ENCODE assay signal across 1 cellular context in genomic region chr11:128165572-128165971, GRCh38.
TF ChIP-seq lines count a peak whose summit lies in the region.

No MANE protein-coding gene starts in this region.

TF ChIP-seq in GM23338, 12 proteins besides CTCF, POLR2A, EP300 and RAD21 (continued from another document):
- TF ChIP-seq, protein P1, sequence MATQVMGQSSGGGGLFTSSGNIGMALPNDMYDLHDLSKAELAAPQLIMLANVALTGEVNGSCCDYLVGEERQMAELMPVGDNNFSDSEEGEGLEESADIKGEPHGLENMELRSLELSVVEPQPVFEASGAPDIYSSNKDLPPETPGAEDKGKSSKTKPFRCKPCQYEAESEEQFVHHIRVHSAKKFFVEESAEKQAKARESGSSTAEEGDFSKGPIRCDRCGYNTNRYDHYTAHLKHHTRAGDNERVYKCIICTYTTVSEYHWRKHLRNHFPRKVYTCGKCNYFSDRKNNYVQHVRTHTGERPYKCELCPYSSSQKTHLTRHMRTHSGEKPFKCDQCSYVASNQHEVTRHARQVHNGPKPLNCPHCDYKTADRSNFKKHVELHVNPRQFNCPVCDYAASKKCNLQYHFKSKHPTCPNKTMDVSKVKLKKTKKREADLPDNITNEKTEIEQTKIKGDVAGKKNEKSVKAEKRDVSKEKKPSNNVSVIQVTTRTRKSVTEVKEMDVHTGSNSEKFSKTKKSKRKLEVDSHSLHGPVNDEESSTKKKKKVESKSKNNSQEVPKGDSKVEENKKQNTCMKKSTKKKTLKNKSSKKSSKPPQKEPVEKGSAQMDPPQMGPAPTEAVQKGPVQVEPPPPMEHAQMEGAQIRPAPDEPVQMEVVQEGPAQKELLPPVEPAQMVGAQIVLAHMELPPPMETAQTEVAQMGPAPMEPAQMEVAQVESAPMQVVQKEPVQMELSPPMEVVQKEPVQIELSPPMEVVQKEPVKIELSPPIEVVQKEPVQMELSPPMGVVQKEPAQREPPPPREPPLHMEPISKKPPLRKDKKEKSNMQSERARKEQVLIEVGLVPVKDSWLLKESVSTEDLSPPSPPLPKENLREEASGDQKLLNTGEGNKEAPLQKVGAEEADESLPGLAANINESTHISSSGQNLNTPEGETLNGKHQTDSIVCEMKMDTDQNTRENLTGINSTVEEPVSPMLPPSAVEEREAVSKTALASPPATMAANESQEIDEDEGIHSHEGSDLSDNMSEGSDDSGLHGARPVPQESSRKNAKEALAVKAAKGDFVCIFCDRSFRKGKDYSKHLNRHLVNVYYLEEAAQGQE (IDR thresholded peaks at IDR 0.05; ENCODE audit: unreplicated experiment), result no peak
- TF ChIP-seq NANOG (IDR thresholded peaks at IDR 0.05; ENCODE audit: borderline replicate concordance) (no peak), EZH2 (IDR thresholded peaks at IDR 0.05; ENCODE audit: low read depth, unreplicated experiment) (no peak), JUNB (IDR thresholded peaks at IDR 0.05; ENCODE audit: unreplicated experiment) (no peak), ETS1 (IDR thresholded peaks at IDR 0.05) (no peak), ZNF114 (CRISPR knock-in tag; IDR thresholded peaks at IDR 0.05) (no peak), STAT1 (IDR thresholded peaks at IDR 0.05; ENCODE audit: unreplicated experiment) (no peak), ZNF331 (CRISPR knock-in tag; IDR thresholded peaks at IDR 0.05; ENCODE audit: low read depth) (no peak), CREB1 (CRISPR knock-in tag; IDR thresholded peaks at IDR 0.05; ENCODE audit: low read depth) (no peak)
- TF ChIP-seq, protein P2, sequence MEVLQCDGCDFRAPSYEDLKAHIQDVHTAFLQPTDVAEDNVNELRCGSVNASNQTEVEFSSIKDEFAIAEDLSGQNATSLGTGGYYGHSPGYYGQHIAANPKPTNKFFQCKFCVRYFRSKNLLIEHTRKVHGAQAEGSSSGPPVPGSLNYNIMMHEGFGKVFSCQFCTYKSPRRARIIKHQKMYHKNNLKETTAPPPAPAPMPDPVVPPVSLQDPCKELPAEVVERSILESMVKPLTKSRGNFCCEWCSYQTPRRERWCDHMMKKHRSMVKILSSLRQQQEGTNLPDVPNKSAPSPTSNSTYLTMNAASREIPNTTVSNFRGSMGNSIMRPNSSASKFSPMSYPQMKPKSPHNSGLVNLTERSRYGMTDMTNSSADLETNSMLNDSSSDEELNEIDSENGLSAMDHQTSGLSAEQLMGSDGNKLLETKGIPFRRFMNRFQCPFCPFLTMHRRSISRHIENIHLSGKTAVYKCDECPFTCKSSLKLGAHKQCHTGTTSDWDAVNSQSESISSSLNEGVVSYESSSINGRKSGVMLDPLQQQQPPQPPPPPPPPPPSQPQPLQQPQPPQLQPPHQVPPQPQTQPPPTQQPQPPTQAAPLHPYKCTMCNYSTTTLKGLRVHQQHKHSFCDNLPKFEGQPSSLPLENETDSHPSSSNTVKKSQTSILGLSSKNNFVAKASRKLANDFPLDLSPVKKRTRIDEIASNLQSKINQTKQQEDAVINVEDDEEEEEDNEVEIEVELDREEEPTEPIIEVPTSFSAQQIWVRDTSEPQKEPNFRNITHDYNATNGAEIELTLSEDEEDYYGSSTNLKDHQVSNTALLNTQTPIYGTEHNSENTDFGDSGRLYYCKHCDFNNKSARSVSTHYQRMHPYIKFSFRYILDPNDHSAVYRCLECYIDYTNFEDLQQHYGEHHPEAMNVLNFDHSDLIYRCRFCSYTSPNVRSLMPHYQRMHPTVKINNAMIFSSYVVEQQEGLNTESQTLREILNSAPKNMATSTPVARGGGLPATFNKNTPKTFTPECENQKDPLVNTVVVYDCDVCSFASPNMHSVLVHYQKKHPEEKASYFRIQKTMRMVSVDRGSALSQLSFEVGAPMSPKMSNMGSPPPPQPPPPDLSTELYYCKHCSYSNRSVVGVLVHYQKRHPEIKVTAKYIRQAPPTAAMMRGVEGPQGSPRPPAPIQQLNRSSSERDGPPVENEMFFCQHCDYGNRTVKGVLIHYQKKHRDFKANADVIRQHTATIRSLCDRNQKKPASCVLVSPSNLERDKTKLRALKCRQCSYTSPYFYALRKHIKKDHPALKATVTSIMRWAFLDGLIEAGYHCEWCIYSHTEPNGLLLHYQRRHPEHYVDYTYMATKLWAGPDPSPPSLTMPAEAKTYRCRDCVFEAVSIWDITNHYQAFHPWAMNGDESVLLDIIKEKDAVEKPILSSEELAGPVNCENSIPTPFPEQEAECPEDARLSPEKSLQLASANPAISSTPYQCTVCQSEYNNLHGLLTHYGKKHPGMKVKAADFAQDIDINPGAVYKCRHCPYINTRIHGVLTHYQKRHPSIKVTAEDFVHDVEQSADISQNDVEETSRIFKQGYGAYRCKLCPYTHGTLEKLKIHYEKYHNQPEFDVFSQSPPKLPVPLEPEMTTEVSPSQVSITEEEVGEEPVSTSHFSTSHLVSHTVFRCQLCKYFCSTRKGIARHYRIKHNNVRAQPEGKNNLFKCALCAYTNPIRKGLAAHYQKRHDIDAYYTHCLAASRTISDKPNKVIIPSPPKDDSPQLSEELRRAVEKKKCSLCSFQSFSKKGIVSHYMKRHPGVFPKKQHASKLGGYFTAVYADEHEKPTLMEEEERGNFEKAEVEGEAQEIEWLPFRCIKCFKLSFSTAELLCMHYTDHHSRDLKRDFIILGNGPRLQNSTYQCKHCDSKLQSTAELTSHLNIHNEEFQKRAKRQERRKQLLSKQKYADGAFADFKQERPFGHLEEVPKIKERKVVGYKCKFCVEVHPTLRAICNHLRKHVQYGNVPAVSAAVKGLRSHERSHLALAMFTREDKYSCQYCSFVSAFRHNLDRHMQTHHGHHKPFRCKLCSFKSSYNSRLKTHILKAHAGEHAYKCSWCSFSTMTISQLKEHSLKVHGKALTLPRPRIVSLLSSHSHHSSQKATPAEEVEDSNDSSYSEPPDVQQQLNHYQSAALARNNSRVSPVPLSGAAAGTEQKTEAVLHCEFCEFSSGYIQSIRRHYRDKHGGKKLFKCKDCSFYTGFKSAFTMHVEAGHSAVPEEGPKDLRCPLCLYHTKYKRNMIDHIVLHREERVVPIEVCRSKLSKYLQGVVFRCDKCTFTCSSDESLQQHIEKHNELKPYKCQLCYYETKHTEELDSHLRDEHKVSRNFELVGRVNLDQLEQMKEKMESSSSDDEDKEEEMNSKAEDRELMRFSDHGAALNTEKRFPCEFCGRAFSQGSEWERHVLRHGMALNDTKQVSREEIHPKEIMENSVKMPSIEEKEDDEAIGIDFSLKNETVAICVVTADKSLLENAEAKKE (CRISPR knock-in tag; IDR thresholded peaks at IDR 0.05), result no peak
